15 cellular contexts compared by ENCODE assay signal in the genomic region with DNA sequence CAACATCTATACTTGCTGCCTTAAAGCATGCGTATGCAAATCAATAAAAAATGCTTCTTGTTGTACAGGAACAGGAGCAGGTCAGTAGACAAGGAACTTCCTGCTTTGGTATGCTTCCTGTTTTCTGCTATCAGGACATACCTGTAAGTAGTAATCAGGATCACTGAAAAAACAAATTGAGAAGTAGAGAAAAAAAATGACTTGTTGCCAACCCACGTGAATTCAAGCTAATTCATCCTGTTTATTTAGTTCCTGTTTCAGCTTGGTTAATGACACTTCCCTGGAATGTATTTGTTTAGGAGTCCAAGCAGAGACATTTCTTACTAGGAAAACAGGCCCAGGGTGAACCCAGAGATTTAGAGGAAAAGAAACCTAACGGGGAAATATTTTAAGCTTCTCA.
DNase-seq lines count a peak whose midpoint lies in the region; ATAC-seq and TF ChIP-seq lines count a peak whose summit lies in the region.
"Had no signal": no experiment of that assay in that cellular context is flagged by ENCODE, and none has a peak within 500 bp of the region (broad histone marks: within the 10 kb centered on the region; RNA-seq: fewer than 3 reads in every experiment).

No MANE protein-coding gene starts in this region.

- H3K27ac Mint-ChIP-seq in Caco-2 (ENCODE audit: unreplicated experiment) (peak overlapping the region; percentile 73), nephron progenitor cell (peak overlapping the region; percentile 97)
- H3K27ac Mint-ChIP-seq in activated CD4-positive, alpha-beta T cell treated with anti-CD3 and anti-CD28 coated beads for 36 hours, result no peak overlapping the region

- H3K4me1 Mint-ChIP-seq in Caco-2 (ENCODE audit: low read depth, unreplicated experiment), result peaks cover 8% of the 10 kb centered on the region
- peaks cover 15% of the 10 kb centered on the region for H3K4me1 Mint-ChIP-seq in nephron progenitor cell
- H3K4me1 Mint-ChIP-seq in activated CD4-positive, alpha-beta T cell treated with anti-CD3 and anti-CD28 coated beads for 36 hours, result no peaks in the 10 kb centered on the region

- H3K4me3 ChIP-seq in Caco-2 (ENCODE audit: low read depth, low read length) (no peak overlapping the region), esophagus squamous epithelium (no peak overlapping the region)
- H3K4me3 ChIP-seq: esophagus muscularis mucosa, psoas muscle had no signal

- no peaks in the 10 kb centered on the region for H3K27me3 Mint-ChIP-seq in Caco-2 (ENCODE audit: insufficient read depth, unreplicated experiment)
- H3K27me3 Mint-ChIP-seq in nephron progenitor cell (ENCODE audit: low read depth, poor library complexity), result no peaks in the 10 kb centered on the region
- no peaks in the 10 kb centered on the region for H3K27me3 Mint-ChIP-seq in activated CD4-positive, alpha-beta T cell treated with anti-CD3 and anti-CD28 coated beads for 36 hours

- H3K27me3 ChIP-seq in Caco-2 (replicated peaks; ENCODE audit: control insufficient read depth, insufficient read depth, low read length), result no peaks in the 10 kb centered on the region
- H3K27me3 ChIP-seq in esophagus squamous epithelium, result no peaks in the 10 kb centered on the region
- H3K27me3 ChIP-seq: esophagus muscularis mucosa had no signal

- TF ChIP-seq POLR2A in esophagus squamous epithelium (IDR thresholded peaks at IDR 0.05), result no peak

- no peak for ATAC-seq in GM19351 (IDR thresholded peaks at IDR 0.05; ENCODE audit: unreplicated experiment)
- ATAC-seq in activated CD4-positive, alpha-beta T cell treated with anti-CD3 and anti-CD28 coated beads for 36 hours, result no peak
- ATAC-seq: psoas muscle had no signal

- H3K36me3 Mint-ChIP-seq in Caco-2 (ENCODE audit: insufficient read depth, unreplicated experiment) (peaks cover 90% of the 10 kb centered on the region), nephron progenitor cell (ENCODE audit: low read depth) (peaks cover 87% of the 10 kb centered on the region)
- peaks cover 2% of the 10 kb centered on the region for H3K36me3 Mint-ChIP-seq in activated CD4-positive, alpha-beta T cell treated with anti-CD3 and anti-CD28 coated beads for 36 hours (ENCODE audit: low read depth)

- TF ChIP-seq CTCF in Caco-2 (IDR thresholded peaks at IDR 0.05; ENCODE audit: insufficient read depth in 1 of 2, low read depth in 1 of 2, low read length in 1 of 2, severe bottlenecking in 1 of 2, unreplicated experiment in 1 of 2) (no peak), RWPE1 (conservative IDR thresholded peaks at IDR 0.05; ENCODE audit: low read depth) (no peak), esophagus squamous epithelium (IDR thresholded peaks at IDR 0.05) (no peak), nephron progenitor cell (IDR thresholded peaks at IDR 0.05) (no peak)

- POLR2A ChIA-PET in Caco-2 (lab: Charles Lee) (interaction anchor here (0.6 kb wide), 1 partner anchor 122 kb away, joined by 3 read pairs; no protein-coding TSS in a partner anchor), RWPE1 (lab: Yijun Ruan, JAX; ENCODE audit: low non-redundant PET) (interaction anchor here (1.1 kb wide), 1 partner anchor 123 kb away, joined by 3 read pairs; no protein-coding TSS in a partner anchor)
- POLR2A ChIA-PET in activated CD4-positive, alpha-beta T cell treated with anti-CD3 and anti-CD28 coated beads for 36 hours (lab: Charles Lee), result no interaction called here

- no peak overlapping the region for H3K4me3 Mint-ChIP-seq in Caco-2 (ENCODE audit: unreplicated experiment)
- no peak overlapping the region for H3K4me3 Mint-ChIP-seq in nephron progenitor cell
- H3K4me3 Mint-ChIP-seq in activated CD4-positive, alpha-beta T cell treated with anti-CD3 and anti-CD28 coated beads for 36 hours, result no peak overlapping the region

- H3K9me3 ChIP-seq in Caco-2 (peaks cover 2% of the 10 kb centered on the region; the same call in 1 of the 2 replicates), esophagus squamous epithelium (peaks cover 0 to 12% (median 6%) of the 10 kb centered on the region in 3 donors)
- H3K9me3 ChIP-seq: psoas muscle had no signal

- H3K36me3 ChIP-seq in Caco-2 (ENCODE audit: control insufficient read depth, insufficient read depth, low read length) (peaks cover 2% of the 10 kb centered on the region), esophagus squamous epithelium (peaks cover 0 to 47% (median 0%) of the 10 kb centered on the region in 3 donors)

- WGBS in esophagus squamous epithelium, 2 donors, result 27 to 36% methylated on average over 3 of the region's 3 CpGs

- H3K27ac ChIP-seq in RWPE1, result no peak overlapping the region
- peak overlapping the region in 3 of 4 donors; percentile 0 to 46 (median 36) for H3K27ac ChIP-seq in esophagus squamous epithelium
- H3K27ac ChIP-seq: esophagus muscularis mucosa, psoas muscle had no signal

- no peak for DNase-seq in Caco-2
- peak; percentile 20 for DNase-seq in RWPE1 (ENCODE audit: low spot score)
- DNase-seq in esophagus squamous epithelium (lab: John Stamatoyannopoulos, UW), result no peak
- no peak for DNase-seq in nephron progenitor cell
- DNase-seq in NCI-H2107 treated with DMSO at 0.1 percent for 48 hours (lab: John Stamatoyannopoulos, UW; ENCODE audit: unreplicated experiment), result no peak
- no peak for DNase-seq in C1 segment of cervical spinal cord (lab: John Stamatoyannopoulos, UW)
- no peak for DNase-seq in activated CD4-positive, alpha-beta T cell treated with anti-CD3 and anti-CD28 coated beads for 36 hours
- DNase-seq: activated CD8-positive, alpha-beta memory T cell treated with anti-CD3 and anti-CD28 coated beads for 24 hours; GOT3; Karpas-422; kidney; NCI-H526; psoas muscle had no signal

- peaks cover 22% of the 10 kb centered on the region for H3K9me3 Mint-ChIP-seq in Caco-2 (ENCODE audit: unreplicated experiment)
- H3K9me3 Mint-ChIP-seq in nephron progenitor cell, result peaks cover 59% of the 10 kb centered on the region
- H3K9me3 Mint-ChIP-seq in activated CD4-positive, alpha-beta T cell treated with anti-CD3 and anti-CD28 coated beads for 36 hours (ENCODE audit: low read depth), result peaks cover 4% of the 10 kb centered on the region

- H3K4me1 ChIP-seq in Caco-2 (peaks cover 21% of the 10 kb centered on the region), esophagus squamous epithelium (peaks cover 0 to 37% (median 10%) of the 10 kb centered on the region in 3 donors)
- H3K4me1 ChIP-seq: esophagus muscularis mucosa, psoas muscle had no signal

- CTCF ChIA-PET in Caco-2 (lab: Charles Lee), result interaction anchor here (0.6 kb wide), 1 partner anchor 8 kb away, joined by 4 read pairs; no protein-coding TSS in a partner anchor
- CTCF ChIA-PET in RWPE1 (lab: Yijun Ruan, JAX), result interaction anchor here (1.2 to 1.4 kb wide), 2 partner anchors 19 to 41 kb away, joined by 5 to 6 read pairs; no protein-coding TSS in a partner anchor
- CTCF ChIA-PET in activated CD4-positive, alpha-beta T cell treated with anti-CD3 and anti-CD28 coated beads for 36 hours (lab: Charles Lee), result interaction anchor here (1.3 kb wide), 1 partner anchor 17 kb away, joined by 4 read pairs; no protein-coding TSS in a partner anchor

- no TSS peak for BruUV-seq in Caco-2 (replicated peaks; lab: Mats Ljungman, UMichigan)

- intact Hi-C loops in Caco-2 (cut with micrococcal nuclease; ENCODE audit: unreplicated experiment) (no loop called here), esophagus squamous epithelium (cut with DNase I) (no loop called here)
- intact Hi-C loops in activated CD4-positive, alpha-beta T cell treated with anti-CD3 and anti-CD28 coated beads for 36 hours (cut with DNase I, micrococcal nuclease), result no loop called here
